15 cellular contexts compared by ENCODE assay signal in genomic region chr6:27631614-27631925, GRCh38.
A peak's percentile ranks its signal among the peaks of the same experiment; 100 is the strongest.
DNase-seq lines count a peak whose midpoint lies in the region; ATAC-seq and TF ChIP-seq lines count a peak whose summit lies in the region.
"Had no signal": no experiment of that assay in that cellular context is flagged by ENCODE, and none has a peak within 500 bp of the region (broad histone marks: within the 10 kb centered on the region; RNA-seq: fewer than 3 reads in every experiment).

No MANE protein-coding gene starts in this region.

- no peak overlapping the region for H2AFZ ChIP-seq in SK-N-SH (ENCODE audit: low read depth)

- no peaks in the 10 kb centered on the region for H4K20me1 ChIP-seq in SK-N-SH (ENCODE audit: insufficient read depth)

- H3K27me3 ChIP-seq in SK-N-SH (ENCODE audit: insufficient read depth), result peaks cover 44% of the 10 kb centered on the region
- peaks cover 31% of the 10 kb centered on the region for H3K27me3 ChIP-seq in ectodermal cell (ENCODE audit: control insufficient read depth, insufficient read depth, low read length, poor library complexity, severe bottlenecking)

- H3K4me1 ChIP-seq in SK-N-SH (ENCODE audit: control insufficient read depth in 1 of 2, insufficient read depth in 2 of 2, low read depth in 1 of 2, low read length in 1 of 2), result peaks cover 0 to 6% of the 10 kb centered on the region in 2 experiments; a peak in 1 of 4 replicates
- H3K4me1 ChIP-seq in ectodermal cell (ENCODE audit: control insufficient read depth, insufficient read depth, low read length), result no peaks in the 10 kb centered on the region

- 45% methylated on average over 1 of the region's 1 CpG for WGBS in SK-N-SH (ENCODE audit: low lambda C conversion rate)
- WGBS in ectodermal cell, 2 experiments, result 100% methylated on average over 1 of the region's 1 CpG

- no peak for TF ChIP-seq EP300 in SK-N-SH (IDR thresholded peaks at IDR 0.05; ENCODE audit: borderline replicate concordance in 1 of 2, low read depth in 1 of 2, low read length in 1 of 2)

- H3K79me2 ChIP-seq in SK-N-SH (ENCODE audit: insufficient read depth), result no peaks in the 10 kb centered on the region

- DNase-seq in SK-N-SH (no peak), LNCaP clone FGC (ENCODE audit: low read depth) (no peak), skeletal muscle cell (ENCODE audit: low read depth) (no peak), NCI-H187 treated with DMSO at 0.1 percent for 48 hours (lab: John Stamatoyannopoulos, UW) (no peak), NCI-H1417 (lab: John Stamatoyannopoulos, UW) (no peak)
- DNase-seq: 8988T, cerebellar nuclear complex, left ventricle myocardium superior, NCI-H446 treated with DMSO at 0.1 percent for 48 hours had no signal

- H3K9me3 ChIP-seq in SK-N-SH (no peaks in the 10 kb centered on the region), ectodermal cell (ENCODE audit: control insufficient read depth, low read length) (no peaks in the 10 kb centered on the region)
- H3K9me3 ChIP-seq: suprapubic skin had no signal

- H3K9me2 ChIP-seq in SK-N-SH, result no peaks in the 10 kb centered on the region

- no peaks in the 10 kb centered on the region for H3F3A ChIP-seq in SK-N-SH (replicated peaks; ENCODE audit: insufficient read depth)

- H3K4me3 ChIP-seq in SK-N-SH (ENCODE audit: low read depth in 2 of 2, low read length in 1 of 2), result no peak overlapping the region
- H3K4me3 ChIP-seq in LNCaP clone FGC (ENCODE audit: low read depth, low read length), result peak overlapping the region; percentile 57; the same call in 1 of the 2 replicates
- H3K4me3 ChIP-seq in ectodermal cell (ENCODE audit: insufficient read depth, low read depth, low read length), result peak overlapping the region; percentile 93
- peak overlapping the region; percentile 37 for H3K4me3 ChIP-seq in skeletal muscle cell (ENCODE audit: low read depth, low read length)

- no peaks in the 10 kb centered on the region for H3K36me3 ChIP-seq in SK-N-SH (replicated peaks in 1 of 2; ENCODE audit: control insufficient read depth in 1 of 2, insufficient read depth in 2 of 2, low read length in 1 of 2)
- H3K36me3 ChIP-seq in ectodermal cell (ENCODE audit: control insufficient read depth, insufficient read depth, low read length), result no peaks in the 10 kb centered on the region
- H3K36me3 ChIP-seq: esophagus muscularis mucosa, suprapubic skin had no signal

- peak overlapping the region; percentile 69; the same call in 1 of the 2 replicates for H3K4me2 ChIP-seq in SK-N-SH

- no peak; the same call in 2 of the 3 replicates for ATAC-seq in SK-N-SH treated with all-trans-retinoic acid at 6 μM for 48 hours
- ATAC-seq in HG03439 (IDR thresholded peaks at IDR 0.05; ENCODE audit: unreplicated experiment), result no peak
- ATAC-seq: left ventricle myocardium superior had no signal

- H3K27ac ChIP-seq in SK-N-SH (ENCODE audit: low read depth in 2 of 2, low read length in 1 of 2) (no peak overlapping the region), ectodermal cell (ENCODE audit: insufficient read depth, low read depth, low read length, poor library complexity, severe bottlenecking) (no peak overlapping the region)
- H3K27ac ChIP-seq: esophagus muscularis mucosa, skin epidermis, suprapubic skin had no signal

- no peak for TF ChIP-seq RAD21 in SK-N-SH (IDR thresholded peaks at IDR 0.05; ENCODE audit: low read length)

- TF ChIP-seq CTCF in SK-N-SH (IDR thresholded peaks at IDR 0.05), result no peak
- no peak for TF ChIP-seq CTCF in LNCaP clone FGC (IDR thresholded peaks at IDR 0.05; ENCODE audit: control insufficient read depth, extremely low read depth, insufficient read depth)

- POLR2A ChIA-PET in SK-N-SH (lab: Yijun Ruan, JAX), result no interaction called here

- CTCF ChIA-PET in SK-N-SH (lab: Yijun Ruan, JAX), result interaction anchor here (0.6 to 1.4 kb wide), 3 partner anchors 9 to 53 kb away, joined by 3 to 5 read pairs (median 3); no protein-coding TSS in a partner anchor

- H3K9ac ChIP-seq in SK-N-SH, result no peak overlapping the region

TF ChIP-seq in SK-N-SH, 30 proteins besides CTCF, POLR2A, EP300 and RAD21 (continues in another document):
- no peak for TF ChIP-seq POLR2AphosphoS5 (IDR thresholded peaks at IDR 0.05; ENCODE audit: low read depth, low read length)
- no peak for TF ChIP-seq EZH2phosphoT487 (IDR thresholded peaks at IDR 0.05; ENCODE audit: borderline replicate concordance, low read depth)
- TF ChIP-seq USF1 (IDR thresholded peaks at IDR 0.05; ENCODE audit: borderline replicate concordance, low read depth), result no peak
- no peak for TF ChIP-seq IRF3 (IDR thresholded peaks at IDR 0.05; ENCODE audit: low read depth, low read length)
- no peak for TF ChIP-seq FOSL2 (IDR thresholded peaks at IDR 0.05; ENCODE audit: borderline replicate concordance, low read depth)
- no peak for TF ChIP-seq GABPA (IDR thresholded peaks at IDR 0.05; ENCODE audit: low read depth)
- no peak for TF ChIP-seq USF2 (IDR thresholded peaks at IDR 0.05; ENCODE audit: borderline replicate concordance, low read depth, low read length)

TF ChIP-seq in SK-N-SH treated with all-trans-retinoic acid at 6 μM for 48 hours, 23 proteins besides CTCF, POLR2A, EP300 and RAD21:
- no peak for TF ChIP-seq ZNF8 (CRISPR knock-in tag; IDR thresholded peaks at IDR 0.05)
- no peak for TF ChIP-seq GLIS3 (CRISPR knock-in tag; IDR thresholded peaks at IDR 0.05)
- no peak for TF ChIP-seq TOX (CRISPR knock-in tag; IDR thresholded peaks at IDR 0.05; ENCODE audit: borderline replicate concordance)
- TF ChIP-seq RARB (CRISPR knock-in tag; IDR thresholded peaks at IDR 0.05), result no peak
- TF ChIP-seq TCF4 (CRISPR knock-in tag; IDR thresholded peaks at IDR 0.05; ENCODE audit: borderline replicate concordance), result no peak
- TF ChIP-seq ZC3H10 (CRISPR knock-in tag; IDR thresholded peaks at IDR 0.05), result no peak
- no peak for TF ChIP-seq ESRRG (CRISPR knock-in tag; IDR thresholded peaks at IDR 0.05)
- TF ChIP-seq ISL1 (CRISPR knock-in tag; IDR thresholded peaks at IDR 0.05), result no peak
- no peak for TF ChIP-seq ZNF70 (CRISPR knock-in tag; IDR thresholded peaks at IDR 0.05)
- no peak for TF ChIP-seq CSDC2 (CRISPR knock-in tag; IDR thresholded peaks at IDR 0.05)
- no peak for TF ChIP-seq ZNF565 (CRISPR knock-in tag; conservative IDR thresholded peaks at IDR 0.05; ENCODE audit: low read depth)
- no peak for TF ChIP-seq ZFP30 (CRISPR knock-in tag; IDR thresholded peaks at IDR 0.05)

Comparison
In these comparisons a context has a peak if more than half of its experiments do, and no peak if none do; other contexts are left out.
1. H3K4me3 ChIP-seq: peak in LNCaP clone FGC (single experiment), ectodermal cell (single experiment) and skeletal muscle cell (single experiment); none in SK-N-SH (0 of 2).